In the genomic region with DNA sequence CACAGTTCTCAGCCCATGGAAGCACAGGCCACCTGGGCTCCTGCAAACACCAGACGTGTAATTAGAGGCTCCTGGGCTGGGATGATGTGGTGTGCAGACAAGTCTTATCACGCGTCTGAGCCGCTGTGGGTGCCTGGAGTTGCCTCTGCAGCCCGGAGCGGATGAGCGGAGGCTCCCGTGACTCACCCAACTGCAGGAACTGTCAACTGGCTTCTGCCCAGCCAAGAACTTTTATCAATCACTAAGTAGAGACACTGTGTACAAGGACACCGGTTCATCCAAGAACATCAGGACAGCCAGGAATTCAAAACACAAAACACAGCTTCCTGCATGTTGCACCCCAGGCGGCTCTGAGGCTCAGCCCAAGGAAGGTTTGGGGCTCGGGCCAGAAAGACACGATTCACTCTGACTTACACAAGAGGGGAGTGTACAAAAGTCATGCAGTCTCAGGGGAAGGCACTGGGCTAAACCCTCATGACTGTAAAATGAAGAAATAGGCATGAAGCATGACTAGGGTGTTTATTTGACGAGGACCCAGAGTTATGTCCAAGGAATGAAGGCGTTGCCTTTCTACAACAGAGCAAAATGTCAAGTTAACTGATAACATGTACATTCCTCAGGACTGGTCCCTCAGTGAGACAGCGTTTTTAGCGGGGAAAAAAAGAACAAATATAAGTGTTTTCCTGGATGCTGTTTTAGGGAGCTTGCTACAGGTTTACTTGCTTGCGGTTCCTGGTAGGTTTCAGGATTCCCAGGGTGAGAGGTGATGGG, we compare ENCODE assay signal across 8 cellular contexts. TPM values are rescaled to one million over a fixed set of nuclear protein-coding genes. Genes with fewer than 3 reads are reported as not detected.
A peak's percentile ranks its signal among the peaks of the same experiment; 100 is the strongest.
DNase-seq lines count a peak whose midpoint lies in the region; ATAC-seq and TF ChIP-seq lines count a peak whose summit lies in the region.

No MANE protein-coding gene starts in this region.

- H3K36me3 ChIP-seq in aorta (ENCODE audit: control insufficient read depth in 1 of 2, insufficient read depth in 2 of 2, low read length in 1 of 2): peaks cover 0 to 2% of the 10 kb centered on the region in 2 donors

- intact Hi-C loops in aorta (cut with DNase I): no loop called here

- no peaks in the 10 kb centered on the region for H3K27me3 Mint-ChIP-seq in natural killer cell treated with Interleukin-12 subunit alpha and Interleukin-12 subunit beta and Interleukin-15 and Interleukin-18, amount 100 ng/mL, for 72 hours

- H3K36me3 Mint-ChIP-seq in natural killer cell treated with Interleukin-12 subunit alpha and Interleukin-12 subunit beta and Interleukin-15 and Interleukin-18, amount 100 ng/mL, for 72 hours: no peaks in the 10 kb centered on the region

- H3K9me3 ChIP-seq in aorta (ENCODE audit: control insufficient read depth, low read length): no peaks in the 10 kb centered on the region

- no peaks in the 10 kb centered on the region for H3K9me3 Mint-ChIP-seq in natural killer cell treated with Interleukin-12 subunit alpha and Interleukin-12 subunit beta and Interleukin-15 and Interleukin-18, amount 100 ng/mL, for 72 hours

- H3K4me1 ChIP-seq in aorta (ENCODE audit: control insufficient read depth in 1 of 2, insufficient read depth in 2 of 2, low read length in 2 of 2): peaks cover 0 to 2% of the 10 kb centered on the region in 2 donors

- no peak overlapping the region for H3K4me3 ChIP-seq in cardiac fibroblast (replicated peaks in 1 of 2; ENCODE audit: low read depth in 2 of 2, low read length in 2 of 2)
- no peak overlapping the region for H3K4me3 ChIP-seq in aorta (ENCODE audit: low read length in 2 of 2)

- ATAC-seq in aorta (ENCODE audit: low FRiP score) (peak; percentile 95), GM19328 (IDR thresholded peaks at IDR 0.05; ENCODE audit: unreplicated experiment) (no peak), GM21528 (IDR thresholded peaks at IDR 0.05; ENCODE audit: low FRiP score, unreplicated experiment) (no peak)
- no peak for ATAC-seq in natural killer cell treated with Interleukin-12 subunit alpha and Interleukin-12 subunit beta and Interleukin-15 and Interleukin-18, amount 100 ng/mL, for 72 hours

- no peak overlapping the region for H3K27ac Mint-ChIP-seq in natural killer cell treated with Interleukin-12 subunit alpha and Interleukin-12 subunit beta and Interleukin-15 and Interleukin-18, amount 100 ng/mL, for 72 hours

- H3K27ac ChIP-seq in aorta (ENCODE audit: low read depth in 1 of 2, low read length in 2 of 2): peak overlapping the region in 1 of 2 donors; percentile 55

- no peaks in the 10 kb centered on the region for H3K27me3 ChIP-seq in aorta (ENCODE audit: control insufficient read depth in 1 of 2, insufficient read depth in 2 of 2, low read length in 1 of 2)

- WGBS in aorta, 2 donors: 11 to 14% methylated on average over 17 of the region's 17 CpGs

- peak; percentile 91 for DNase-seq in ELF-1 (ENCODE audit: low read depth, low spot score)
- peak; percentile 99 for DNase-seq in NCI-H226
- peak; percentile 99 for DNase-seq in cardiac fibroblast (ENCODE audit: low read depth in 2 of 2)
- peak; percentile 64 for DNase-seq in medulla oblongata (ENCODE audit: extremely low spot score)
- peak; percentile 88 to 90 for DNase-seq in aorta
- DNase-seq in natural killer cell treated with Interleukin-12 subunit alpha and Interleukin-12 subunit beta and Interleukin-15 and Interleukin-18, amount 100 ng/mL, for 72 hours (ENCODE audit: low spot score): no peak

- H3K4me3 Mint-ChIP-seq in natural killer cell treated with Interleukin-12 subunit alpha and Interleukin-12 subunit beta and Interleukin-15 and Interleukin-18, amount 100 ng/mL, for 72 hours: no peak overlapping the region

- TF ChIP-seq CTCF in cardiac fibroblast (IDR thresholded peaks at IDR 0.05; ENCODE audit: low read depth, low read length): no peak

- no peaks in the 10 kb centered on the region for H3K4me1 Mint-ChIP-seq in natural killer cell treated with Interleukin-12 subunit alpha and Interleukin-12 subunit beta and Interleukin-15 and Interleukin-18, amount 100 ng/mL, for 72 hours (ENCODE audit: low read depth in 2 of 2)

RNA-seq across cellular contexts. Expression of a gene that starts 21.1 kb away (rescaled TPM):
- 100 to 1,000 TPM; 153 to 258 TPM for total RNA-seq in aorta
- polyA plus RNA-seq in aorta: 10 to 100 TPM; 33.3 to 87.6 TPM
- total RNA-seq in natural killer cell treated with Interleukin-12 subunit alpha and Interleukin-12 subunit beta and Interleukin-15 and Interleukin-18, amount 100 ng/mL, for 72 hours: 1 to 10 TPM; 3.5 to 6.3 TPM

RNA-seq across cellular contexts. Expression of a gene that starts 43.5 kb away (rescaled TPM):
- 100 to 1,000 TPM; 192 to 201 TPM for total RNA-seq in aorta
- 100 to 1,000 TPM; 322 to 503 TPM for polyA plus RNA-seq in aorta
- 100 to 1,000 TPM; 417 to 446 TPM for total RNA-seq in natural killer cell treated with Interleukin-12 subunit alpha and Interleukin-12 subunit beta and Interleukin-15 and Interleukin-18, amount 100 ng/mL, for 72 hours

Comparison
In these comparisons a context has a peak if more than half of its experiments do, and no peak if none do; other contexts are left out.
1. RNA of a gene that starts 21.1 kb away (total RNA-seq): 153 to 258 TPM in aorta; 3.5 to 6.3 TPM in natural killer cell treated with Interleukin-12 subunit alpha and Interleukin-12 subunit beta and Interleukin-15 and Interleukin-18, amount 100 ng/mL, for 72 hours; every median in the first group is over 10 times any median in the second.